28 cellular contexts compared by ENCODE assay signal in genomic region chr7:73463260-73463659, GRCh38. TPM values are rescaled to one million over a fixed set of nuclear protein-coding genes. Genes with fewer than 3 reads are reported as not detected.
"Had no signal": no experiment of that assay in that cellular context is flagged by ENCODE, and none has a peak within 500 bp of the region (broad histone marks: within the 10 kb centered on the region; RNA-seq: fewer than 3 reads in every experiment).

No MANE protein-coding gene starts in this region.

- H3K9me3 ChIP-seq: adrenal gland, Peyer's patch, SJCRH30, SK-N-SH had no signal

- H3K27me3 ChIP-seq: adrenal gland, Peyer's patch, SJCRH30 had no signal

- H3K27me3 Mint-ChIP-seq: activated naive CD8-positive, alpha-beta T cell treated with anti-CD3 and anti-CD28 coated beads, Interleukin-2, amount 10 ng/mL, durations not matched to agents 7 days and 5 days had no signal

- H3K4me2 ChIP-seq: SK-N-SH had no signal

- H3K9ac ChIP-seq: SK-N-SH had no signal

- ATAC-seq: activated T-cell treated with anti-CD3 and anti-CD28 coated beads, Interleukin-2, amount 50 U/mL, for 72 hours had no signal

- H3K9me3 Mint-ChIP-seq: activated T-cell treated with anti-CD3 and anti-CD28 coated beads, Interleukin-2, amount 50 U/mL, for 72 hours; activated T-helper 2 cell treated with anti-CD3 and anti-CD28 coated beads, Interferon-gamma antibody, Interleukin-2, Interleukin-4, amounts not matched to agents 10 μg/mL and 5 μg/mL and 100 μg/mL, durations not matched to agents 14 hours and 24 hours and 36 hours had no signal

- H3K27ac Mint-ChIP-seq: activated naive CD8-positive, alpha-beta T cell treated with anti-CD3 and anti-CD28 coated beads, Interleukin-2, amount 10 ng/mL, durations not matched to agents 7 days and 5 days; activated T-cell treated with anti-CD3 and anti-CD28 coated beads, Interleukin-2, amount 50 U/mL, for 72 hours; activated T-helper 2 cell treated with anti-CD3 and anti-CD28 coated beads, Interferon-gamma antibody, Interleukin-2, Interleukin-4, amounts not matched to agents 10 μg/mL and 5 μg/mL and 100 μg/mL, durations not matched to agents 14 hours and 24 hours and 36 hours had no signal

- H3K27ac ChIP-seq: adrenal gland, Peyer's patch, RWPE1, SJCRH30, VCaP had no signal

- H3K4me1 ChIP-seq: adrenal gland, Peyer's patch, SJCRH30 had no signal

- H3K4me3 ChIP-seq: adrenal gland, Peyer's patch, SJCRH30 had no signal

- DNase-seq: activated CD4-positive, alpha-beta T cell treated with anti-CD3 and anti-CD28 coated beads for 4 hours; activated CD4-positive, alpha-beta T cell treated with anti-CD3 and anti-CD28 coated beads, Interleukin-2, amount 50 U/mL, for 4 hours; activated CD8-positive, alpha-beta memory T cell treated with anti-CD3 and anti-CD28 coated beads for 24 hours; activated naive CD4-positive, alpha-beta T cell treated with anti-CD3 and anti-CD28 coated beads, Interleukin-2, amount 50 U/mL, for 16 hours; activated naive CD8-positive, alpha-beta T cell treated with anti-CD3 and anti-CD28 coated beads, Interleukin-2, amount 10 ng/mL, durations not matched to agents 7 days and 5 days; activated T-cell treated with anti-CD3 and anti-CD28 coated beads, Interleukin-2, amount 50 U/mL, for 72 hours; adrenal gland; anterior cingulate cortex; cerebellar nuclear complex; Karpas-422; MM.1S; NCI-H1105; NCI-H1436; NCI-H1694 treated with DMSO at 0.1 percent for 48 hours; NCI-H2029 treated with DMSO at 0.1 percent for 48 hours; NCI-H345; NCI-H510A; NK-92 treated with Interleukin-12 subunit alpha and Interleukin-12 subunit beta, amount 100 ng/mL, for 24 hours; OCI-M1; Peyer's patch; Right ventricle myocardium superior; SJCRH30; SK-N-SH; T-helper 1 cell had no signal

- H3K4me3 Mint-ChIP-seq: activated naive CD8-positive, alpha-beta T cell treated with anti-CD3 and anti-CD28 coated beads, Interleukin-2, amount 10 ng/mL, durations not matched to agents 7 days and 5 days; activated T-cell treated with anti-CD3 and anti-CD28 coated beads, Interleukin-2, amount 50 U/mL, for 72 hours had no signal

RNA-seq across cellular contexts. Expression of gene FZD9, which starts 29.7 kb away (rescaled TPM):
- total RNA-seq: SJCRH30; T-helper 2 cell treated with Interferon-gamma antibody and Interleukin-4, amounts not matched to agents 100 ng/mL and 5 ng/mL, for 36 hours had no signal
